ENCODE assay signal across 8 cellular contexts in genomic region chr1:203480525-203481084, GRCh38. TPM values are rescaled to one million over a fixed set of nuclear protein-coding genes. Genes with fewer than 3 reads are reported as not detected.
DNase-seq lines count a peak whose midpoint lies in the region; ATAC-seq and TF ChIP-seq lines count a peak whose summit lies in the region.

No MANE protein-coding gene starts in this region.

- no peaks in the 10 kb centered on the region for H3K36me3 ChIP-seq in GM23338 (ENCODE audit: insufficient read depth)

- H3K9me3 Mint-ChIP-seq in GM23338 = no peaks in the 10 kb centered on the region
- H3K9me3 Mint-ChIP-seq in activated CD8-positive, alpha-beta T cell treated with anti-CD3 and anti-CD28 coated beads, Interleukin-2, amount 10 ng/mL, durations not matched to agents 7 days and 5 days (ENCODE audit: insufficient read depth) = no peaks in the 10 kb centered on the region

- CTCF ChIA-PET in activated CD8-positive, alpha-beta T cell treated with anti-CD3 and anti-CD28 coated beads, Interleukin-2, amount 10 ng/mL, durations not matched to agents 7 days and 5 days (lab: Charles Lee) = interaction anchor here (0.6 to 1.4 kb wide), 3 partner anchors 138 to 213 kb away, joined by 3 to 8 read pairs (median 3); no protein-coding TSS in a partner anchor
- CTCF ChIA-PET in GM10248 (lab: Yijun Ruan, JAX) = interaction anchor here (0.7 to 1.8 kb wide), 3 partner anchors 138 to 213 kb away, joined by 3 to 6 read pairs (median 4); no protein-coding TSS in a partner anchor

- H2AFZ ChIP-seq in GM23338 = peak overlapping the region; percentile 91

- peaks cover 3% of the 10 kb centered on the region for H3K27me3 Mint-ChIP-seq in GM23338 (ENCODE audit: insufficient read depth, low read depth, poor library complexity)
- peaks cover 14% of the 10 kb centered on the region for H3K27me3 Mint-ChIP-seq in activated CD8-positive, alpha-beta T cell treated with anti-CD3 and anti-CD28 coated beads, Interleukin-2, amount 10 ng/mL, durations not matched to agents 7 days and 5 days (ENCODE audit: low read depth)

- peak; percentile 80 for ATAC-seq in GM23338
- ATAC-seq in activated CD8-positive, alpha-beta T cell treated with anti-CD3 and anti-CD28 coated beads, Interleukin-2, amount 10 ng/mL, durations not matched to agents 7 days and 5 days = no peak
- ATAC-seq in esophagus mucosa = peak; percentile 94
- peak; percentile 79 for ATAC-seq in omental fat pad (ENCODE audit: low FRiP score)
- no peak for ATAC-seq in GM18868 (IDR thresholded peaks at IDR 0.05; ENCODE audit: unreplicated experiment)
- no peak for ATAC-seq in GM18867 (IDR thresholded peaks at IDR 0.05; ENCODE audit: unreplicated experiment)

- no peak overlapping the region for H3K27ac ChIP-seq in GM23338 (ENCODE audit: low read depth)

- H3K4me2 ChIP-seq in GM23338 = no peak overlapping the region

- no peaks in the 10 kb centered on the region for H3K27me3 ChIP-seq in GM23338 (ENCODE audit: insufficient read depth)

- peak overlapping the region; percentile 33; the same call in 1 of the 2 replicates for H3K27ac Mint-ChIP-seq in GM23338
- H3K27ac Mint-ChIP-seq in activated CD8-positive, alpha-beta T cell treated with anti-CD3 and anti-CD28 coated beads, Interleukin-2, amount 10 ng/mL, durations not matched to agents 7 days and 5 days = no peak overlapping the region

- no peak overlapping the region for H3K4me3 ChIP-seq in GM23338

- no peaks in the 10 kb centered on the region for H4K20me1 ChIP-seq in GM23338 (replicated peaks; ENCODE audit: insufficient read depth)

- H3K36me3 Mint-ChIP-seq in GM23338 (ENCODE audit: low read depth) = no peaks in the 10 kb centered on the region
- no peaks in the 10 kb centered on the region for H3K36me3 Mint-ChIP-seq in activated CD8-positive, alpha-beta T cell treated with anti-CD3 and anti-CD28 coated beads, Interleukin-2, amount 10 ng/mL, durations not matched to agents 7 days and 5 days (ENCODE audit: low read depth)

- no peaks in the 10 kb centered on the region for H3F3A ChIP-seq in GM23338 (replicated peaks; ENCODE audit: low read depth)

- H3K4me3 Mint-ChIP-seq in GM23338 = no peak overlapping the region
- no peak overlapping the region for H3K4me3 Mint-ChIP-seq in activated CD8-positive, alpha-beta T cell treated with anti-CD3 and anti-CD28 coated beads, Interleukin-2, amount 10 ng/mL, durations not matched to agents 7 days and 5 days

- POLR2A ChIA-PET in activated CD8-positive, alpha-beta T cell treated with anti-CD3 and anti-CD28 coated beads, Interleukin-2, amount 10 ng/mL, durations not matched to agents 7 days and 5 days (lab: Charles Lee) = interaction anchor here (0.6 kb wide), 1 partner anchor 128 kb away, joined by 3 read pairs; no protein-coding TSS in a partner anchor
- POLR2A ChIA-PET in GM10248 (lab: Yijun Ruan, JAX) = no interaction called here

- no peaks in the 10 kb centered on the region for H3K9me2 ChIP-seq in GM23338 (ENCODE audit: insufficient read depth)

- TF ChIP-seq CTCF in GM23338 (conservative IDR thresholded peaks at IDR 0.05; ENCODE audit: low read depth in 2 of 2) = no peak
- TF ChIP-seq CTCF in omental fat pad (IDR thresholded peaks at IDR 0.05) = no peak
- no peak for TF ChIP-seq CTCF in GM10248 (IDR thresholded peaks at IDR 0.05; ENCODE audit: control extremely low read depth, extremely low read depth, low read depth, missing control alignments)

- DNase-seq in GM23338 (ENCODE audit: low spot score) = peak; percentile 36
- peak; percentile 60 for DNase-seq in NCI-H2227 treated with DMSO at 0.1 percent for 48 hours (lab: John Stamatoyannopoulos, UW)
- DNase-seq in activated CD8-positive, alpha-beta T cell treated with anti-CD3 and anti-CD28 coated beads, Interleukin-2, amount 10 ng/mL, durations not matched to agents 7 days and 5 days = peak; percentile 40
- peak; percentile 44 for DNase-seq in omental fat pad (ENCODE audit: low spot score)
- no peak for DNase-seq in GM10248 (ENCODE audit: extremely low spot score)

- no peaks in the 10 kb centered on the region; the same call in 1 of the 2 replicates for H3K4me1 ChIP-seq in GM23338 (ENCODE audit: insufficient read depth)

- peaks cover 20% of the 10 kb centered on the region for H3K4me1 Mint-ChIP-seq in GM23338
- peaks cover 5% of the 10 kb centered on the region for H3K4me1 Mint-ChIP-seq in activated CD8-positive, alpha-beta T cell treated with anti-CD3 and anti-CD28 coated beads, Interleukin-2, amount 10 ng/mL, durations not matched to agents 7 days and 5 days (ENCODE audit: low read depth)

- H3K79me2 ChIP-seq in GM23338 (replicated peaks; ENCODE audit: insufficient read depth) = no peaks in the 10 kb centered on the region

TF ChIP-seq in GM23338, 12 proteins besides CTCF, POLR2A, EP300 and RAD21:
- no peak for TF ChIP-seq ZNF114 (CRISPR knock-in tag; IDR thresholded peaks at IDR 0.05)
- TF ChIP-seq ETS1 (IDR thresholded peaks at IDR 0.05) = no peak

RNA-seq across cellular contexts. Expression of gene PRELP, which starts 5.0 kb away (rescaled TPM):
- 0.03 and 0.08 TPM in 2 replicates for total RNA-seq in GM23338 (2014; rRNA removed; shearing (Covaris generic))
- polyA plus RNA-seq in GM23338 (2016; fragmentation: Nextera tagmentation; extraction: Ambion mirVana) = 0.03 and 0.12 TPM in 2 replicates
- not detected for total RNA-seq in activated CD8-positive, alpha-beta T cell treated with anti-CD3 and anti-CD28 coated beads, Interleukin-2, amount 10 ng/mL, durations not matched to agents 7 days and 5 days
- 1.5 TPM for total RNA-seq in esophagus mucosa
- 100 to 1,000 TPM in 1 of 4 donors, 10 to 100 TPM in 3; 67.3 to 115 (median 83.2) TPM for total RNA-seq in omental fat pad

RNA-seq across cellular contexts. Expression of gene OPTC, which starts 13.3 kb away (rescaled TPM):
- 1.0 TPM in 1 of 2 replicates, not detected in the other for total RNA-seq in GM23338 (2014; rRNA removed; shearing (Covaris generic))
- polyA plus RNA-seq in GM23338 (2016; fragmentation: Nextera tagmentation; extraction: Ambion mirVana) = 0.26 and 0.50 TPM in 2 replicates
- total RNA-seq in activated CD8-positive, alpha-beta T cell treated with anti-CD3 and anti-CD28 coated beads, Interleukin-2, amount 10 ng/mL, durations not matched to agents 7 days and 5 days = not detected
- total RNA-seq in esophagus mucosa = not detected
- not detected for total RNA-seq in omental fat pad

Comparison
In these comparisons a context has a peak if more than half of its experiments do, and no peak if none do; other contexts are left out.
1. ATAC-seq: peak in GM23338 (single experiment), esophagus mucosa (single experiment) and omental fat pad (single experiment); none in activated CD8-positive, alpha-beta T cell treated with anti-CD3 and anti-CD28 coated beads, Interleukin-2, amount 10 ng/mL, durations not matched to agents 7 days and 5 days (single experiment), GM18868 (single experiment) and GM18867 (single experiment).
2. RNA of gene PRELP, which starts 5.0 kb away (total RNA-seq): 67.3 to 115 TPM in omental fat pad; 1.5 TPM in esophagus mucosa (single experiment), 0.03 to 0.08 TPM in GM23338 and not detected in activated CD8-positive, alpha-beta T cell treated with anti-CD3 and anti-CD28 coated beads, Interleukin-2, amount 10 ng/mL, durations not matched to agents 7 days and 5 days; every median in the first group is over 10 times any median in the second.